Comparison of ENCODE assay signal across 17 cellular contexts in the genomic region with DNA sequence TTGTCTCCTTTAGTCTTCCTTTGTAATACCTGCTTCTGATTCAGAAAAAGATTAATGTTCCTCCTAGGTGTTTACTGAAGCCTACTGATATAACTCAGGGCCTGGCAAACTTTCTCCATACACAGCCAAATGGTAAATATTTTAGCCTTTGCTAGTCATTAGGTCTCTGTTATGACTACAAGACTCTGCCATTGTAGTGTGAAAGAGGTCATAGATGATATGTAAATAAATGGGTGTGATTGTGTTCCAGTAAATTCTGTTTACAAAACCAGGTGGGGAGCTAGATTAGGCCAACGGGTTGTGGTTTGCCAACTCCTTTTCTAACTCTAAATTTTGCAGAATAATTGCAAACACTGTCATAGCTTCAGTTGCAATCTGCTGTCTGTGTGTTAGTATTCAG.
DNase-seq lines count a peak whose midpoint lies in the region; TF ChIP-seq lines count a peak whose summit lies in the region.
"Had no signal": no experiment of that assay in that cellular context is flagged by ENCODE, and none has a peak within 500 bp of the region (broad histone marks: within the 10 kb centered on the region; RNA-seq: fewer than 3 reads in every experiment).

No MANE protein-coding gene starts in this region.

- no CpG with 5 or more reads among the region's 1 CpG for whole genome bisulfite sequencing in mesendoderm (ENCODE audit: extremely low coverage, insufficient coverage, low lambda C conversion rate)
- 31 to 48% (median 34%) methylated on average over 1 of the region's 1 CpG for whole genome bisulfite sequencing in spleen, 5 donors

- no peaks in the 10 kb centered on the region for H3K9me3 Mint-ChIP-seq in glutamatergic neuron (ENCODE audit: unreplicated experiment)

- H3K9me3 ChIP-seq in spleen: peaks cover 0 to 32% (median 5%) of the 10 kb centered on the region in 8 donors
- H3K9me3 ChIP-seq: BLaER1 had no signal

- H3K23ac ChIP-seq in mesendoderm (ENCODE audit: low read length): no peak overlapping the region

- H3K36me3 ChIP-seq in mesendoderm (ENCODE audit: control insufficient read depth, insufficient read depth, low read length) (no peaks in the 10 kb centered on the region), spleen (no peaks in the 10 kb centered on the region)
- H3K36me3 ChIP-seq: BLaER1 had no signal

- no peak for TF ChIP-seq CTCF in spleen (IDR thresholded peaks at IDR 0.05 in 8 of 11, conservative IDR thresholded peaks at IDR 0.05 in 3 of 11)
- TF ChIP-seq CTCF in glutamatergic neuron (IDR thresholded peaks at IDR 0.05; ENCODE audit: partially characterized antibody, unreplicated experiment): no peak

- H3K4me1 ChIP-seq in mesendoderm (ENCODE audit: control insufficient read depth, low read depth, low read length) (no peaks in the 10 kb centered on the region), spleen (no peaks in the 10 kb centered on the region)
- H3K4me1 ChIP-seq: BLaER1 had no signal

- no peak overlapping the region for H3K4me3 Mint-ChIP-seq in glutamatergic neuron (ENCODE audit: unreplicated experiment)
- H3K4me3 Mint-ChIP-seq: CD14-positive monocyte; CD4-positive, alpha-beta memory T cell had no signal

- H3K4ac ChIP-seq in mesendoderm (ENCODE audit: low read depth, low read length): no peak overlapping the region

- no peak overlapping the region for H4K5ac ChIP-seq in mesendoderm (ENCODE audit: low read length)

- no peak overlapping the region for H3K4me3 ChIP-seq in mesendoderm (ENCODE audit: low read length)
- no peak overlapping the region for H3K4me3 ChIP-seq in spleen
- H3K4me3 ChIP-seq: BLaER1, GM12878 had no signal

- intact Hi-C loops in spleen (cut with DNase I; ENCODE audit: low total_unique reads): no loop called here

- no peak overlapping the region for H3K27ac ChIP-seq in mesendoderm (ENCODE audit: low read depth, low read length)
- no peak overlapping the region for H3K27ac ChIP-seq in spleen
- H3K27ac ChIP-seq: BLaER1 had no signal

- no peak overlapping the region for H4K8ac ChIP-seq in mesendoderm (ENCODE audit: low read depth, low read length)

- no peak for TF ChIP-seq POLR2A in spleen (IDR thresholded peaks at IDR 0.05)

- H3K79me2 ChIP-seq in mesendoderm (ENCODE audit: control insufficient read depth, insufficient read depth, low read length): no peaks in the 10 kb centered on the region

- H3K36me3 Mint-ChIP-seq in glutamatergic neuron (ENCODE audit: unreplicated experiment): no peaks in the 10 kb centered on the region
- H3K36me3 Mint-ChIP-seq: CD14-positive monocyte; CD4-positive, alpha-beta memory T cell had no signal

- H3K18ac ChIP-seq in mesendoderm (ENCODE audit: low read length): no peak overlapping the region

- H3K27ac Mint-ChIP-seq in glutamatergic neuron (ENCODE audit: unreplicated experiment): no peak overlapping the region
- H3K27ac Mint-ChIP-seq: CD14-positive monocyte; CD4-positive, alpha-beta memory T cell had no signal

- H3K27me3 ChIP-seq in mesendoderm (ENCODE audit: insufficient read depth, low read length, poor library complexity) (no peaks in the 10 kb centered on the region), spleen (replicated peaks in 1 of 7) (no peaks in the 10 kb centered on the region)
- H3K27me3 ChIP-seq: BLaER1 had no signal

- H2BK120ac ChIP-seq in mesendoderm (ENCODE audit: low read depth, low read length): no peak overlapping the region

- H3K79me1 ChIP-seq in mesendoderm (ENCODE audit: low read length): no peaks in the 10 kb centered on the region

- peaks cover 3% of the 10 kb centered on the region for H3K27me3 Mint-ChIP-seq in glutamatergic neuron (ENCODE audit: unreplicated experiment)
- H3K27me3 Mint-ChIP-seq: CD4-positive, alpha-beta memory T cell had no signal

- no peak overlapping the region for H2AK5ac ChIP-seq in mesendoderm (ENCODE audit: low read length)

- H3K4me1 Mint-ChIP-seq in glutamatergic neuron (ENCODE audit: low read depth, unreplicated experiment): no peaks in the 10 kb centered on the region
- H3K4me1 Mint-ChIP-seq: CD14-positive monocyte; CD4-positive, alpha-beta memory T cell had no signal

- H2BK15ac ChIP-seq in mesendoderm (replicated peaks; ENCODE audit: low read depth): no peak overlapping the region

- H3K56ac ChIP-seq in mesendoderm (ENCODE audit: low read length): no peak overlapping the region

- no peak overlapping the region for H2BK5ac ChIP-seq in mesendoderm (ENCODE audit: low read length)

- H3K4me2 ChIP-seq in mesendoderm (ENCODE audit: low read length): no peak overlapping the region
- H3K4me2 ChIP-seq: BLaER1 had no signal

- DNase-seq in DMS53 (lab: John Stamatoyannopoulos, UW) (peak; percentile 40), DMS53 treated with DMSO at 0.1 percent for 48 hours (lab: John Stamatoyannopoulos, UW; ENCODE audit: unreplicated experiment) (no peak), NCI-H2081 (lab: John Stamatoyannopoulos, UW) (peak; percentile 25 to 62), NCI-H774 (lab: John Stamatoyannopoulos, UW) (peak; percentile 59), mesendoderm (peak; percentile 19), spleen (no peak), glutamatergic neuron (no peak), SW480 (ENCODE audit: low spot score) (no peak)
- DNase-seq: 8988T; Calu3; CD4-positive, alpha-beta memory T cell; DMS79 treated with DMSO at 0.1 percent for 48 hours; GF-D8; HCEC 1CT had no signal

- no peak overlapping the region for H3K9ac ChIP-seq in mesendoderm (ENCODE audit: low read length)
- H3K9ac ChIP-seq: BLaER1 had no signal

Comparison
In these comparisons a context has a peak if more than half of its experiments do, and no peak if none do; other contexts are left out.
1. DNase-seq: peak in DMS53 (single experiment), NCI-H2081 (2 of 2), NCI-H774 (single experiment) and mesendoderm (single experiment); none in DMS53 treated with DMSO at 0.1 percent for 48 hours (single experiment), spleen (single experiment), glutamatergic neuron (single experiment) and SW480 (single experiment).